In the genomic region with DNA sequence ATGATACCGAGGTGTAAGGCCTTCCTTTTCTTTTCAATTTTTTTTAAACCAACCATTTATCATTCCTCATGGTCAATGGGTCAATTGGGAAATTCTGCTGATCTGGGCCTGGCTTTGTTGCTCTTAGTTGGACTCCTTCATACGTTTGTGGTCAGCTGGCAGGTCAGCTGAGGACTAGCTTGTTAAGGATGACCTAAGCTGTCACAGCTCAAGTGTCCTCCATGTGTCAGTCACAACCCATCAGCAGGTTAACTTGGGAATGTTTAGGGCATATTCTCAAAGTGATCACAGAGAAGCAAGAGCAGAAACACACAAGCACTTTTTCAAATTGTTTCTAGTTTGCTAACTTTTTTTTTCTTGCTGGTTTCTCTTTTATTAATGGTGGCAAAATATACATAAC, we compare ENCODE assay signal across 25 cellular contexts.
"Had no signal": no experiment of that assay in that cellular context is flagged by ENCODE, and none has a peak within 500 bp of the region (broad histone marks: within the 10 kb centered on the region; RNA-seq: fewer than 3 reads in every experiment).

No MANE protein-coding gene starts in this region.

- H3K27me3 Mint-ChIP-seq: activated CD4-positive, alpha-beta memory T cell treated with anti-CD3 and anti-CD28 coated beads, Interleukin-2, amount 10 ng/mL, durations not matched to agents 7 days and 5 days; activated CD4-positive, alpha-beta T cell treated with anti-CD3 and anti-CD28 coated beads, Interleukin-2, amount 10 ng/mL, durations not matched to agents 7 days and 5 days; activated naive CD8-positive, alpha-beta T cell treated with anti-CD3 and anti-CD28 coated beads for 36 hours; activated T-helper 17 cell treated with anti-CD3 and anti-CD28 coated beads, Interleukin-2, amount 50 U/mL, for 72 hours had no signal

- H3K9me3 ChIP-seq: Peyer's patch had no signal

- H3K9me3 Mint-ChIP-seq: activated CD4-positive, alpha-beta memory T cell treated with anti-CD3 and anti-CD28 coated beads, Interleukin-2, amount 10 ng/mL, durations not matched to agents 7 days and 5 days; activated CD4-positive, alpha-beta T cell treated with anti-CD3 and anti-CD28 coated beads, Interleukin-2, amount 10 ng/mL, durations not matched to agents 7 days and 5 days; activated naive CD4-positive, alpha-beta T cell treated with anti-CD3 and anti-CD28 coated beads for 36 hours; activated naive CD8-positive, alpha-beta T cell treated with anti-CD3 and anti-CD28 coated beads for 36 hours; activated T-helper 17 cell treated with anti-CD3 and anti-CD28 coated beads, Interleukin-2, amount 50 U/mL, for 72 hours had no signal

- H3K27ac Mint-ChIP-seq: activated CD4-positive, alpha-beta memory T cell treated with anti-CD3 and anti-CD28 coated beads, Interleukin-2, amount 10 ng/mL, durations not matched to agents 7 days and 5 days; activated CD4-positive, alpha-beta T cell treated with anti-CD3 and anti-CD28 coated beads, Interleukin-2, amount 10 ng/mL, durations not matched to agents 7 days and 5 days; activated naive CD4-positive, alpha-beta T cell treated with anti-CD3 and anti-CD28 coated beads for 36 hours; activated naive CD8-positive, alpha-beta T cell treated with anti-CD3 and anti-CD28 coated beads for 36 hours; activated T-helper 17 cell treated with anti-CD3 and anti-CD28 coated beads, Interleukin-2, amount 50 U/mL, for 72 hours had no signal

- H3K27ac ChIP-seq: adrenal gland, Peyer's patch, RWPE1 had no signal

- H3K27me3 ChIP-seq: adrenal gland, Peyer's patch had no signal

- H3K4me3 ChIP-seq: adrenal gland, Peyer's patch had no signal

- DNase-seq: activated CD4-positive, alpha-beta memory T cell treated with anti-CD3 and anti-CD28 coated beads, Interleukin-2, amount 10 ng/mL, durations not matched to agents 7 days and 5 days; activated CD4-positive, alpha-beta T cell treated with anti-CD3 and anti-CD28 coated beads, Interleukin-2, amount 10 ng/mL, durations not matched to agents 7 days and 5 days; activated CD4-positive, CD25-positive, alpha-beta regulatory T cell; activated gamma-delta T cell; activated naive CD4-positive, alpha-beta T cell treated with anti-CD3 and anti-CD28 coated beads for 36 hours; activated naive CD8-positive, alpha-beta T cell treated with anti-CD3 and anti-CD28 coated beads for 36 hours; activated T-cell treated with anti-CD3 and anti-CD28 coated beads for 4 hours; activated T-cell treated with anti-CD3 and anti-CD28 coated beads, Interleukin-2, amount 50 U/mL, for 48 hours; adrenal gland; anterior cingulate cortex; cerebellar nuclear complex; Kasumi-1; NCI-H1092; NCI-H187; NCI-H2081; NCI-H510A treated with DMSO at 0.1 percent for 48 hours; NCI-H69; NK-92 treated with Interleukin-12 subunit alpha and Interleukin-12 subunit beta, amount 100 ng/mL, for 24 hours; Peyer's patch; Right ventricle myocardium superior; T-helper 2 cell; T1000 had no signal

- FAIRE-seq: TTC549 had no signal

- H3K4me1 ChIP-seq: adrenal gland, Peyer's patch had no signal

- ATAC-seq: activated T-helper 17 cell treated with anti-CD3 and anti-CD28 coated beads, Interleukin-2, amount 50 U/mL, for 72 hours had no signal

- H3K4me3 Mint-ChIP-seq: activated CD4-positive, alpha-beta memory T cell treated with anti-CD3 and anti-CD28 coated beads, Interleukin-2, amount 10 ng/mL, durations not matched to agents 7 days and 5 days; activated CD4-positive, alpha-beta T cell treated with anti-CD3 and anti-CD28 coated beads, Interleukin-2, amount 10 ng/mL, durations not matched to agents 7 days and 5 days; activated naive CD4-positive, alpha-beta T cell treated with anti-CD3 and anti-CD28 coated beads for 36 hours; activated naive CD8-positive, alpha-beta T cell treated with anti-CD3 and anti-CD28 coated beads for 36 hours; activated T-helper 17 cell treated with anti-CD3 and anti-CD28 coated beads, Interleukin-2, amount 50 U/mL, for 72 hours had no signal

- H3K36me3 ChIP-seq: adrenal gland, Peyer's patch had no signal

- H3K4me1 Mint-ChIP-seq: activated CD4-positive, alpha-beta memory T cell treated with anti-CD3 and anti-CD28 coated beads, Interleukin-2, amount 10 ng/mL, durations not matched to agents 7 days and 5 days; activated CD4-positive, alpha-beta T cell treated with anti-CD3 and anti-CD28 coated beads, Interleukin-2, amount 10 ng/mL, durations not matched to agents 7 days and 5 days; activated naive CD8-positive, alpha-beta T cell treated with anti-CD3 and anti-CD28 coated beads for 36 hours; activated T-helper 17 cell treated with anti-CD3 and anti-CD28 coated beads, Interleukin-2, amount 50 U/mL, for 72 hours had no signal
